ENCODE assay signal across 8 cellular contexts in genomic region chr7:129611246-129612111, GRCh38. TPM values are rescaled to one million over a fixed set of nuclear protein-coding genes. Genes with fewer than 3 reads are reported as not detected.
DNase-seq lines count a peak whose midpoint lies in the region; ATAC-seq and TF ChIP-seq lines count a peak whose summit lies in the region.

TSS of gene NRF1 (plus strand) at chr7:129611720. CDS start at chr7:129657352, 45,632 bp downstream.

- peak; percentile 78 for ATAC-seq in GM18909 (IDR thresholded peaks at IDR 0.05; ENCODE audit: poor library complexity, unreplicated experiment)
- ATAC-seq in HG03175 (IDR thresholded peaks at IDR 0.05; ENCODE audit: unreplicated experiment), result peak; percentile 72
- ATAC-seq in activated CD4-positive, alpha-beta T cell treated with anti-CD3 and anti-CD28 coated beads for 36 hours, result peak; percentile 87

- DNase-seq in AG10803 (ENCODE audit: low read depth) (peak; percentile 93), NCI-H446 treated with DMSO at 0.1 percent for 48 hours (lab: John Stamatoyannopoulos, UW) (peak; percentile 56), choroid plexus epithelial cell (ENCODE audit: low read depth) (peak; percentile 93)
- peak; percentile 96 for DNase-seq in activated CD4-positive, alpha-beta T cell treated with anti-CD3 and anti-CD28 coated beads for 36 hours
- peak; percentile 80 to 89 (median 84) for DNase-seq in stimulated activated CD4-positive, alpha-beta T cell treated with anti-CD3 and anti-CD28 coated beads, Interleukin-1b, Interleukin-23, amount 100 ng/mL, for 24 hours (ENCODE audit: low read depth in 4 of 4, low spot score in 1 of 4)

- POLR2A ChIA-PET in activated CD4-positive, alpha-beta T cell treated with anti-CD3 and anti-CD28 coated beads for 36 hours (lab: Charles Lee), result interaction anchor here (0.7 kb wide), 1 partner anchor 215 kb away, joined by 3 read pairs; no protein-coding TSS in a partner anchor

- CTCF ChIA-PET in activated CD4-positive, alpha-beta T cell treated with anti-CD3 and anti-CD28 coated beads for 36 hours (lab: Charles Lee), result interaction anchor here (0.6 to 2.5 kb wide), 10 partner anchors 8 to 339 kb away, joined by 3 to 20 read pairs (median 4); no protein-coding TSS in a partner anchor

- H3K36me3 Mint-ChIP-seq in activated CD4-positive, alpha-beta T cell treated with anti-CD3 and anti-CD28 coated beads for 36 hours (ENCODE audit: low read depth), result peaks cover 40% of the 10 kb centered on the region

- peak within 1 kb of the TSS; percentile 96 for H3K27ac Mint-ChIP-seq in activated CD4-positive, alpha-beta T cell treated with anti-CD3 and anti-CD28 coated beads for 36 hours

- no peak for TF ChIP-seq CTCF in AG10803 (conservative IDR thresholded peaks at IDR 0.05; ENCODE audit: low read length)
- no peak for TF ChIP-seq CTCF in choroid plexus epithelial cell (conservative IDR thresholded peaks at IDR 0.05; ENCODE audit: low read depth, low read length)

- no peaks in the 10 kb centered on the region for H3K27me3 Mint-ChIP-seq in activated CD4-positive, alpha-beta T cell treated with anti-CD3 and anti-CD28 coated beads for 36 hours

- intact Hi-C loops in activated CD4-positive, alpha-beta T cell treated with anti-CD3 and anti-CD28 coated beads for 36 hours (cut with DNase I, micrococcal nuclease), result loop anchor here (1.0 to 10.0 kb wide), 18 partner anchors 24 to 1959 kb away; partner anchors contain the start of genes SMKR1 (in 2 of the 2), AHCYL2 (in 1 of the 2), SND1 (in 1 of the 2) and SSMEM1 (in 1 of the 2)

- no peaks in the 10 kb centered on the region for H3K27me3 ChIP-seq in layer of hippocampus (ENCODE audit: control insufficient read depth, insufficient read depth, low read length)

- H3K4me3 Mint-ChIP-seq in activated CD4-positive, alpha-beta T cell treated with anti-CD3 and anti-CD28 coated beads for 36 hours, result peak within 1 kb of the TSS; percentile 90

- H3K4me3 ChIP-seq in AG10803 (ENCODE audit: low read length) (peak within 1 kb of the TSS; percentile 91), choroid plexus epithelial cell (ENCODE audit: low read depth, low read length) (peak within 1 kb of the TSS; percentile 88)

- peak within 1 kb of the TSS; percentile 95 for H3K27ac ChIP-seq in layer of hippocampus (ENCODE audit: low read depth, low read length)

- H3K9me3 Mint-ChIP-seq in activated CD4-positive, alpha-beta T cell treated with anti-CD3 and anti-CD28 coated beads for 36 hours (ENCODE audit: low read depth), result no peaks in the 10 kb centered on the region

- H3K4me1 Mint-ChIP-seq in activated CD4-positive, alpha-beta T cell treated with anti-CD3 and anti-CD28 coated beads for 36 hours, result peaks cover 61% of the 10 kb centered on the region

RNA-seq across cellular contexts. Expression of gene NRF1, which starts in this region (rescaled TPM):
- total RNA-seq in activated CD4-positive, alpha-beta T cell treated with anti-CD3 and anti-CD28 coated beads for 36 hours, result 10 to 100 TPM; 20.5 to 28.9 TPM

Comparison
In these comparisons a context has a peak if more than half of its experiments do, and no peak if none do; other contexts are left out.
1. Peak in every context shown above with its lines: DNase-seq, ATAC-seq, H3K4me3 ChIP-seq and H3K27ac ChIP-seq.